In genomic region chr7:14133752-14134151, GRCh38 we compare ENCODE assay signal across 25 cellular contexts.
"Had no signal": no experiment of that assay in that cellular context is flagged by ENCODE, and none has a peak within 500 bp of the region (broad histone marks: within the 10 kb centered on the region; RNA-seq: fewer than 3 reads in every experiment).

No MANE protein-coding gene starts in this region.

- H3K9ac ChIP-seq: parathyroid adenoma had no signal

- ATAC-seq: naive thymus-derived CD8-positive, alpha-beta T cell; natural killer cell treated with Interleukin-12 subunit alpha and Interleukin-12 subunit beta and Interleukin-15 and Interleukin-18, amount 100 ng/mL, for 72 hours; psoas muscle; right cardiac atrium; right lobe of liver; stimulated activated effector memory CD8-positive, alpha-beta T cell treated with anti-CD3 and anti-CD28 coated beads, Interleukin-12 subunit alpha, Interleukin-12 subunit beta, amount 100 ng/mL, for 72 hours; stimulated activated naive B cell treated with anti-CD40 and anti-IgM and Interleukin-4, amounts not matched to agents 10 μg/mL and 1 μg/mL and 100 μg/mL, for 72 hours; upper lobe of right lung had no signal

- H3K9me3 ChIP-seq: ovary, psoas muscle, right lobe of liver, sigmoid colon, stomach, thoracic aorta, thyroid gland, tibial nerve, upper lobe of right lung, uterus had no signal

- H3K4me1 ChIP-seq: parathyroid adenoma, psoas muscle, right lobe of liver, sigmoid colon, stomach, thyroid gland, tibial nerve, upper lobe of right lung, uterus had no signal

- H2AFZ ChIP-seq: parathyroid adenoma had no signal

- H3K4me3 ChIP-seq: ovary, psoas muscle, right lobe of liver, sigmoid colon, stomach, thoracic aorta, thyroid gland, tibial nerve, upper lobe of right lung, uterus had no signal

- H3K36me3 ChIP-seq: ovary, right lobe of liver, sigmoid colon, stomach, thoracic aorta, thyroid gland, tibial nerve, upper lobe of right lung, uterus had no signal

- H3K79me2 ChIP-seq: parathyroid adenoma had no signal

- H3K27me3 ChIP-seq: ovary, right lobe of liver, sigmoid colon, stomach, thyroid gland, tibial nerve, upper lobe of right lung, uterus had no signal

- DNase-seq: naive thymus-derived CD8-positive, alpha-beta T cell; nephron progenitor cell; occipital lobe; ovary; posterior cingulate gyrus; psoas muscle; right cardiac atrium; right lobe of liver; sigmoid colon; small intestine; stimulated activated CD4-positive, alpha-beta T cell treated with anti-CD3 and anti-CD28 coated beads, Interleukin-15, amount 100 ng/mL, for 24 hours; stimulated activated CD4-positive, alpha-beta T cell treated with anti-CD3 and anti-CD28 coated beads, Interleukin-2, amount 100 ng/mL, for 24 hours; stimulated activated CD4-positive, alpha-beta T cell treated with anti-CD3 and anti-CD28 coated beads, Interleukin-2, amount 100 ng/mL, for 48 hours; stimulated activated CD4-positive, alpha-beta T cell treated with anti-CD3 and anti-CD28 coated beads, Interleukin-4, amount 100 ng/mL, for 24 hours; stimulated activated naive B cell treated with anti-CD40 and anti-IgM and Interleukin-4, amounts not matched to agents 10 μg/mL and 1 μg/mL and 100 μg/mL, for 72 hours; stimulated activated naive CD4-positive, alpha-beta T cell treated with Interleukin-2 at 50 U/mL for 16 hours; stomach; thyroid gland; upper lobe of right lung; uterus had no signal

- H3K27ac ChIP-seq: ovary, parathyroid adenoma, psoas muscle, right lobe of liver, sigmoid colon, stomach, thoracic aorta, thyroid gland, tibial nerve, upper lobe of right lung, uterus had no signal
